ENCODE assay signal across 19 cellular contexts in genomic region chr6:114051031-114051430, GRCh38.
DNase-seq lines count a peak whose midpoint lies in the region; ATAC-seq and TF ChIP-seq lines count a peak whose summit lies in the region.
"Had no signal": no experiment of that assay in that cellular context is flagged by ENCODE, and none has a peak within 500 bp of the region (broad histone marks: within the 10 kb centered on the region; RNA-seq: fewer than 3 reads in every experiment).

No MANE protein-coding gene starts in this region.

- H3K9ac ChIP-seq in GM23248, result no peak overlapping the region

- H2AFZ ChIP-seq in GM23248, result no peak overlapping the region
- H2AFZ ChIP-seq in OCI-LY7 (ENCODE audit: low read length), result no peak overlapping the region

- H3K27me3 ChIP-seq in GM23248 (replicated peaks; ENCODE audit: insufficient read depth), result no peaks in the 10 kb centered on the region
- H3K27me3 ChIP-seq: BE2C, SJCRH30 had no signal

- no peak for TF ChIP-seq CTCF in GM13977 (IDR thresholded peaks at IDR 0.05; ENCODE audit: extremely low read depth, insufficient read depth, missing control alignments)
- TF ChIP-seq CTCF in OCI-LY7 (conservative IDR thresholded peaks at IDR 0.05; ENCODE audit: low read length), result no peak

- in situ Hi-C loops in GM23248 (cut with MboI) (no loop called here), GM13977 (cut with MboI; ENCODE audit: low pct_unique_long_range_greater_than_20kb, low sequenced_read_pairs, unreplicated experiment) (no loop called here)

- POLR2A ChIA-PET in OCI-LY7 (lab: Charles Lee), result interaction anchor here (1.0 to 1.5 kb wide), 4 partner anchors 10 to 26 kb away, joined by 3 to 5 read pairs (median 4); no protein-coding TSS in a partner anchor

- no peaks in the 10 kb centered on the region for H4K20me1 ChIP-seq in GM23248 (ENCODE audit: insufficient read depth)
- H4K20me1 ChIP-seq in OCI-LY7 (ENCODE audit: insufficient read depth, low read length), result no peaks in the 10 kb centered on the region

- CTCF ChIA-PET in OCI-LY7 (lab: Charles Lee; ENCODE audit: unreplicated experiment), result no interaction called here

- no peaks in the 10 kb centered on the region for H3F3A ChIP-seq in GM23248 (ENCODE audit: insufficient read depth)

- H3K27ac ChIP-seq in GM23248 (no peak overlapping the region), OCI-LY7 (ENCODE audit: low read depth, low read length, poor library complexity, severe bottlenecking) (no peak overlapping the region)

- no peak overlapping the region for H3K4me2 ChIP-seq in GM23248 (ENCODE audit: unreplicated experiment)
- H3K4me2 ChIP-seq in OCI-LY7 (ENCODE audit: low read length), result no peak overlapping the region

- H3K4me1 ChIP-seq in GM23248 (ENCODE audit: insufficient read depth) (no peaks in the 10 kb centered on the region), OCI-LY7 (ENCODE audit: insufficient read depth, low read length, poor library complexity, severe bottlenecking) (no peaks in the 10 kb centered on the region)
- H3K4me1 ChIP-seq: BE2C had no signal

- intact Hi-C loops in left colon (cut with DNase I, micrococcal nuclease), result no loop called here
- intact Hi-C loops in OCI-LY7 (cut with micrococcal nuclease; ENCODE audit: unreplicated experiment), result no loop called here

- DNase-seq in DMS53 treated with DMSO at 0.1 percent for 48 hours (lab: John Stamatoyannopoulos, UW; ENCODE audit: unreplicated experiment) (peak; percentile 77), NCI-H146 (lab: John Stamatoyannopoulos, UW) (peak; percentile 13), NCI-H774 (lab: John Stamatoyannopoulos, UW) (peak; percentile 70), left colon (no peak), GM23248 (no peak), GM13977 (ENCODE audit: low spot score) (no peak), OCI-LY7 (ENCODE audit: low spot score) (no peak)
- DNase-seq: BE2C; Calu3; CD4-positive, alpha-beta T cell; DND-41; GOT3; NCI-H1694; NCI-H2171 treated with DMSO at 0.1 percent for 48 hours; NCI-H524; RPMI8226; SJCRH30; T-helper 2 cell had no signal

- H3K9me3 ChIP-seq in GM23248 (ENCODE audit: low read depth), result no peaks in the 10 kb centered on the region
- H3K9me3 ChIP-seq in OCI-LY7 (ENCODE audit: low read length), result no peaks in the 10 kb centered on the region
- H3K9me3 ChIP-seq: BE2C, SJCRH30 had no signal

- ATAC-seq in left colon, result peak; percentile 89
- ATAC-seq: K562 had no signal

- H3K4me3 ChIP-seq in GM23248 (no peak overlapping the region), OCI-LY7 (ENCODE audit: low read depth, low read length, poor library complexity, severe bottlenecking) (no peak overlapping the region)
- H3K4me3 ChIP-seq: K562, SJCRH30 had no signal

- H3K9me2 ChIP-seq in GM23248 (ENCODE audit: insufficient read depth) (no peaks in the 10 kb centered on the region), OCI-LY7 (ENCODE audit: insufficient read depth, low read length) (no peaks in the 10 kb centered on the region)

- no TSS peak for BruUV-seq in OCI-LY7 (replicated peaks; lab: Mats Ljungman, UMichigan)

- H3K36me3 ChIP-seq in GM23248 (ENCODE audit: low read depth) (no peaks in the 10 kb centered on the region), OCI-LY7 (ENCODE audit: insufficient read depth, low read length) (no peaks in the 10 kb centered on the region)
- H3K36me3 ChIP-seq: BE2C had no signal

- H3K79me2 ChIP-seq in GM23248 (ENCODE audit: insufficient read depth), result no peaks in the 10 kb centered on the region
- H3K79me2 ChIP-seq in OCI-LY7 (ENCODE audit: insufficient read depth, low read depth, low read length), result no peaks in the 10 kb centered on the region

- WGBS in GM23248 (ENCODE audit: low coverage in 1 of 2, low lambda C conversion rate in 2 of 2, missing lambda C conversion rate in 2 of 2), 2 experiments, result 84 to 91% methylated on average over 1 of the region's 1 CpG

Comparison
In these comparisons a context has a peak if more than half of its experiments do, and no peak if none do; other contexts are left out.
1. DNase-seq: peak in DMS53 treated with DMSO at 0.1 percent for 48 hours (single experiment), NCI-H146 (single experiment) and NCI-H774 (single experiment); none in left colon (0 of 2), GM23248 (single experiment), GM13977 (single experiment) and OCI-LY7 (single experiment).